Comparison of ENCODE assay signal across 8 cellular contexts in genomic region chr14:102063092-102063807, GRCh38. TPM values are rescaled to one million over a fixed set of nuclear protein-coding genes. Genes with fewer than 3 reads are reported as not detected.
DNase-seq lines count a peak whose midpoint lies in the region; FAIRE-seq lines count a peak whose summit lies in the region.

No MANE protein-coding gene starts in this region.

- peak; percentile 60 for DNase-seq in NK-92 treated with Interleukin-12 subunit alpha and Interleukin-12 subunit beta, amount 100 ng/mL, for 24 hours (lab: John Stamatoyannopoulos, UW)
- DNase-seq in NK-92 (lab: John Stamatoyannopoulos, UW; ENCODE audit: unreplicated experiment) (no peak), M059J (ENCODE audit: low read depth) (peak; percentile 82), SK-N-MC (ENCODE audit: low read depth, low spot score) (peak; percentile 73), glomerular visceral epithelial cell (ENCODE audit: extremely low spot score) (peak; percentile 83), posterior cingulate gyrus (peak in 7 of 10 donors; percentile 48 to 91 (median 68)), urothelium cell line (ENCODE audit: low spot score) (peak; percentile 67)
- peak; percentile 83 for DNase-seq in activated naive CD4-positive, alpha-beta T cell treated with anti-CD3 and anti-CD28 coated beads, Interleukin-2, amount 10 ng/mL, durations not matched to agents 7 days and 5 days

- H3K36me3 ChIP-seq in SK-N-MC (ENCODE audit: insufficient read depth, low read length): no peaks in the 10 kb centered on the region

- H3K27ac Mint-ChIP-seq in activated naive CD4-positive, alpha-beta T cell treated with anti-CD3 and anti-CD28 coated beads, Interleukin-2, amount 10 ng/mL, durations not matched to agents 7 days and 5 days: no peak overlapping the region

- no peaks in the 10 kb centered on the region for H3K9me3 ChIP-seq in SK-N-MC (ENCODE audit: low read depth, low read length)

- H3K27me3 Mint-ChIP-seq in activated naive CD4-positive, alpha-beta T cell treated with anti-CD3 and anti-CD28 coated beads, Interleukin-2, amount 10 ng/mL, durations not matched to agents 7 days and 5 days: peaks cover 17% of the 10 kb centered on the region

- FAIRE-seq in urothelium cell line (lab: Jason Lieb, UNC): no peak

- CTCF ChIA-PET in activated naive CD4-positive, alpha-beta T cell treated with anti-CD3 and anti-CD28 coated beads, Interleukin-2, amount 10 ng/mL, durations not matched to agents 7 days and 5 days (lab: Charles Lee): interaction anchor here (0.6 to 3.7 kb wide), 4 partner anchors 33 to 252 kb away, joined by 3 to 23 read pairs (median 3); no protein-coding TSS in a partner anchor

- no peak overlapping the region for H3K4me3 ChIP-seq in SK-N-MC

- H3K27ac ChIP-seq in SK-N-MC: no peak overlapping the region

- intact Hi-C loops in posterior cingulate gyrus (cut with DNase I): no loop called here

- H3K9me3 Mint-ChIP-seq in activated naive CD4-positive, alpha-beta T cell treated with anti-CD3 and anti-CD28 coated beads, Interleukin-2, amount 10 ng/mL, durations not matched to agents 7 days and 5 days: no peaks in the 10 kb centered on the region

- H3K4me1 Mint-ChIP-seq in activated naive CD4-positive, alpha-beta T cell treated with anti-CD3 and anti-CD28 coated beads, Interleukin-2, amount 10 ng/mL, durations not matched to agents 7 days and 5 days: peaks cover 5% of the 10 kb centered on the region

- no peaks in the 10 kb centered on the region for H3K36me3 Mint-ChIP-seq in activated naive CD4-positive, alpha-beta T cell treated with anti-CD3 and anti-CD28 coated beads, Interleukin-2, amount 10 ng/mL, durations not matched to agents 7 days and 5 days

- H3K4me3 Mint-ChIP-seq in activated naive CD4-positive, alpha-beta T cell treated with anti-CD3 and anti-CD28 coated beads, Interleukin-2, amount 10 ng/mL, durations not matched to agents 7 days and 5 days: no peak overlapping the region

- no peak overlapping the region for H3K9ac ChIP-seq in SK-N-MC (ENCODE audit: insufficient read length)

RNA-seq across cellular contexts. Expression of gene HSP90AA1, which starts 23.6 kb away (rescaled TPM):
- total RNA-seq in M059J (2014; rRNA removed; shearing (Covaris generic)): 355 and 816 TPM in 2 replicates
